35 cellular contexts compared by ENCODE assay signal in genomic region chr3:186224211-186224610, GRCh38.
"Had no signal": no experiment of that assay in that cellular context is flagged by ENCODE, and none has a peak within 500 bp of the region (broad histone marks: within the 10 kb centered on the region; RNA-seq: fewer than 3 reads in every experiment).

No MANE protein-coding gene starts in this region.

- ATAC-seq: activated CD4-positive, alpha-beta T cell treated with anti-CD3 and anti-CD28 coated beads for 36 hours; activated CD4-positive, CD25-positive, alpha-beta regulatory T cell treated with anti-CD3 and anti-CD28 coated beads, Interleukin-2, amount 50 U/mL, for 24 hours; activated CD8-positive, alpha-beta memory T cell treated with anti-CD3 and anti-CD28 coated beads, Interleukin-2, amount 10 ng/mL, durations not matched to agents 7 days and 5 days; activated CD8-positive, alpha-beta T cell treated with anti-CD3 and anti-CD28 coated beads, Interleukin-2, amount 10 ng/mL, durations not matched to agents 7 days and 5 days; activated naive CD4-positive, alpha-beta T cell treated with anti-CD3 and anti-CD28 coated beads, Interleukin-2, amount 50 U/mL, for 72 hours; body of pancreas; WTC11 had no signal

- H3K4me3 ChIP-seq: adrenal gland, body of pancreas, breast epithelium had no signal

- H3K36me3 ChIP-seq: adrenal gland, brain microvascular endothelial cell, breast epithelium, WERI-Rb-1 had no signal

- H3K9me3 Mint-ChIP-seq: activated CD4-positive, alpha-beta memory T cell treated with anti-CD3 and anti-CD28 coated beads, Interleukin-2, amount 10 ng/mL, durations not matched to agents 7 days and 5 days; activated CD4-positive, alpha-beta T cell treated with anti-CD3 and anti-CD28 coated beads, Interleukin-2, amount 10 ng/mL, durations not matched to agents 7 days and 5 days; activated naive CD4-positive, alpha-beta T cell treated with anti-CD3 and anti-CD28 coated beads for 36 hours; activated naive CD4-positive, alpha-beta T cell treated with anti-CD3 and anti-CD28 coated beads, Interleukin-2, amount 50 U/mL, for 72 hours; activated naive CD8-positive, alpha-beta T cell treated with anti-CD3 and anti-CD28 coated beads for 36 hours; activated T-cell treated with anti-CD3 and anti-CD28 coated beads, Interleukin-2, amount 50 U/mL, for 24 hours; T-helper 1 cell treated with Interleukin-12 subunit alpha and Interleukin-12 subunit beta and Interleukin-4 antibody, amounts not matched to agents 30 μg/mL and 1 μg/mL, for 36 hours; T-helper 2 cell treated with Interferon-gamma antibody and Interleukin-4, amounts not matched to agents 5 μg/mL and 100 μg/mL, for 36 hours; WTC11 had no signal

- H3K27ac Mint-ChIP-seq: activated CD4-positive, alpha-beta memory T cell treated with anti-CD3 and anti-CD28 coated beads, Interleukin-2, amount 10 ng/mL, durations not matched to agents 7 days and 5 days; activated CD4-positive, alpha-beta T cell treated with anti-CD3 and anti-CD28 coated beads for 36 hours; activated CD4-positive, alpha-beta T cell treated with anti-CD3 and anti-CD28 coated beads, Interleukin-2, amount 10 ng/mL, durations not matched to agents 7 days and 5 days; activated CD8-positive, alpha-beta memory T cell treated with anti-CD3 and anti-CD28 coated beads, Interleukin-2, amount 10 ng/mL, durations not matched to agents 7 days and 5 days; activated CD8-positive, alpha-beta T cell treated with anti-CD3 and anti-CD28 coated beads, Interleukin-2, amount 10 ng/mL, durations not matched to agents 7 days and 5 days; activated naive CD4-positive, alpha-beta T cell treated with anti-CD3 and anti-CD28 coated beads for 36 hours; activated naive CD4-positive, alpha-beta T cell treated with anti-CD3 and anti-CD28 coated beads, Interleukin-2, amount 50 U/mL, for 72 hours; activated naive CD8-positive, alpha-beta T cell treated with anti-CD3 and anti-CD28 coated beads for 36 hours; activated T-cell treated with anti-CD3 and anti-CD28 coated beads, Interleukin-2, amount 50 U/mL, for 24 hours; T-helper 1 cell treated with Interleukin-12 subunit alpha and Interleukin-12 subunit beta and Interleukin-4 antibody, amounts not matched to agents 30 μg/mL and 1 μg/mL, for 36 hours; T-helper 2 cell treated with Interferon-gamma antibody and Interleukin-4, amounts not matched to agents 5 μg/mL and 100 μg/mL, for 36 hours; WTC11 had no signal

- H3K27me3 ChIP-seq: adrenal gland, body of pancreas, brain microvascular endothelial cell had no signal

- H3K4me1 Mint-ChIP-seq: activated CD4-positive, alpha-beta memory T cell treated with anti-CD3 and anti-CD28 coated beads, Interleukin-2, amount 10 ng/mL, durations not matched to agents 7 days and 5 days; activated CD4-positive, alpha-beta T cell treated with anti-CD3 and anti-CD28 coated beads for 36 hours; activated CD4-positive, alpha-beta T cell treated with anti-CD3 and anti-CD28 coated beads, Interleukin-2, amount 10 ng/mL, durations not matched to agents 7 days and 5 days; activated CD8-positive, alpha-beta memory T cell treated with anti-CD3 and anti-CD28 coated beads, Interleukin-2, amount 10 ng/mL, durations not matched to agents 7 days and 5 days had no signal

- H3K4me3 Mint-ChIP-seq: activated CD4-positive, alpha-beta memory T cell treated with anti-CD3 and anti-CD28 coated beads, Interleukin-2, amount 10 ng/mL, durations not matched to agents 7 days and 5 days; activated CD4-positive, alpha-beta T cell treated with anti-CD3 and anti-CD28 coated beads for 36 hours; activated CD4-positive, alpha-beta T cell treated with anti-CD3 and anti-CD28 coated beads, Interleukin-2, amount 10 ng/mL, durations not matched to agents 7 days and 5 days; activated CD8-positive, alpha-beta memory T cell treated with anti-CD3 and anti-CD28 coated beads, Interleukin-2, amount 10 ng/mL, durations not matched to agents 7 days and 5 days; activated CD8-positive, alpha-beta T cell treated with anti-CD3 and anti-CD28 coated beads, Interleukin-2, amount 10 ng/mL, durations not matched to agents 7 days and 5 days; activated naive CD4-positive, alpha-beta T cell treated with anti-CD3 and anti-CD28 coated beads for 36 hours; activated naive CD8-positive, alpha-beta T cell treated with anti-CD3 and anti-CD28 coated beads for 36 hours; activated T-cell treated with anti-CD3 and anti-CD28 coated beads, Interleukin-2, amount 50 U/mL, for 24 hours; T-helper 1 cell treated with Interleukin-12 subunit alpha and Interleukin-12 subunit beta and Interleukin-4 antibody, amounts not matched to agents 30 μg/mL and 1 μg/mL, for 36 hours; T-helper 2 cell treated with Interferon-gamma antibody and Interleukin-4, amounts not matched to agents 5 μg/mL and 100 μg/mL, for 36 hours; WTC11 had no signal

- H3K9me3 ChIP-seq: adrenal gland, body of pancreas, breast epithelium had no signal

- H3K27ac ChIP-seq: body of pancreas, brain microvascular endothelial cell, breast epithelium, WERI-Rb-1 had no signal

- DNase-seq: activated CD4-positive, alpha-beta memory T cell treated with anti-CD3 and anti-CD28 coated beads, Interleukin-2, amount 10 ng/mL, durations not matched to agents 7 days and 5 days; activated CD4-positive, alpha-beta T cell treated with anti-CD3 and anti-CD28 coated beads for 1 hour; activated CD4-positive, alpha-beta T cell treated with anti-CD3 and anti-CD28 coated beads for 36 hours; activated CD4-positive, alpha-beta T cell treated with anti-CD3 and anti-CD28 coated beads for 48 hours; activated CD4-positive, alpha-beta T cell treated with anti-CD3 and anti-CD28 coated beads, Interleukin-2, amount 10 ng/mL, durations not matched to agents 7 days and 5 days; activated CD4-positive, alpha-beta T cell treated with anti-CD3 and anti-CD28 coated beads, Interleukin-2, amount 50 U/mL, for 48 hours; activated CD4-positive, CD25-positive, alpha-beta regulatory T cell; activated CD8-positive, alpha-beta memory T cell treated with anti-CD3 and anti-CD28 coated beads for 24 hours; activated CD8-positive, alpha-beta memory T cell treated with anti-CD3 and anti-CD28 coated beads, Interleukin-2, amount 10 ng/mL, durations not matched to agents 7 days and 5 days; activated CD8-positive, alpha-beta memory T cell treated with anti-CD3 and anti-CD28 coated beads, Interleukin-2, amount 50 U/mL, for 48 hours; activated CD8-positive, alpha-beta T cell treated with anti-CD3 and anti-CD28 coated beads, Interleukin-2, amount 10 ng/mL, durations not matched to agents 7 days and 5 days; activated effector memory CD4-positive, alpha-beta T cell treated with anti-CD3 and anti-CD28 coated beads, Interleukin-2, amount 50 U/mL, for 16 hours; activated gamma-delta T cell treated with Interleukin-2 at 50 U/mL for 16 hours; activated naive CD4-positive, alpha-beta T cell; activated naive CD4-positive, alpha-beta T cell treated with anti-CD3 and anti-CD28 coated beads for 36 hours; activated naive CD4-positive, alpha-beta T cell treated with anti-CD3 and anti-CD28 coated beads, Interleukin-2, amount 50 U/mL, for 16 hours; activated naive CD8-positive, alpha-beta T cell treated with anti-CD3 and anti-CD28 coated beads for 36 hours; activated T-cell treated with anti-CD3 and anti-CD28 coated beads, Interleukin-2, amount 50 U/mL, for 24 hours; activated T-cell treated with anti-CD3 and anti-CD28 coated beads, Interleukin-2, amount 50 U/mL, for 48 hours; adrenal gland; amniotic stem cell; aorta; body of pancreas; brain microvascular endothelial cell; central memory CD4-positive, alpha-beta T cell; T-helper 1 cell; T-helper 2 cell; T-helper 9 cell; WERI-Rb-1 had no signal

- H3K36me3 Mint-ChIP-seq: activated CD8-positive, alpha-beta memory T cell treated with anti-CD3 and anti-CD28 coated beads, Interleukin-2, amount 10 ng/mL, durations not matched to agents 7 days and 5 days; activated naive CD4-positive, alpha-beta T cell treated with anti-CD3 and anti-CD28 coated beads, Interleukin-2, amount 50 U/mL, for 72 hours; activated naive CD8-positive, alpha-beta T cell treated with anti-CD3 and anti-CD28 coated beads for 36 hours; WTC11 had no signal
